Comparison of ENCODE assay signal across 1 cellular context in the genomic region with DNA sequence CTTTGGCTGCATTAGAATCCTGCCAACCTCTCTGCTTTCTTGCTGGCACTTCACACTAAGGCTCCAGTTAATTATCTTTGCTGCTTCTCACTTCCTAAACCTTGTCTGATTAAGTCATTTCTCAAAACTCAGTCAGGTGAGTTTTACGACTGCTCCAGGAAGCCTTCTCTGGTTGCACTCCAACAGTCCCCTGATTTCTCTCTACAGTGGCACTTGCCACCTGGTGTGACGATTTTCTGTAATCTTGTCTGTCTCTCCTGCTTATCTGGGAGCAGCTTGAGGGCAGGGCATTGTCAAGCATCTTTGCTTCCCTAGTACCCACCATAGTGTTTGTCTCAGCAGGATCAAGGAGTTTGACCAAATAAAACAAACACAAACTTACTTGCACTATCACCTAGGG.
TF ChIP-seq lines count a peak whose summit lies in the region.

No MANE protein-coding gene starts in this region.

TF ChIP-seq in HEK293, 187 proteins besides CTCF, POLR2A, EP300 and RAD21 (continued from another document and continues in another):
- TF ChIP-seq ZNF280C (tag by site-specific recombination; IDR thresholded peaks at IDR 0.05) = no peak
- no peak for TF ChIP-seq ZNF26 (tag by site-specific recombination; IDR thresholded peaks at IDR 0.05)
- TF ChIP-seq ZNF140 (tag by site-specific recombination; IDR thresholded peaks at IDR 0.05) = no peak
- TF ChIP-seq ZNF677 (tag by site-specific recombination; IDR thresholded peaks at IDR 0.05) = no peak
- TF ChIP-seq, protein P1, sequence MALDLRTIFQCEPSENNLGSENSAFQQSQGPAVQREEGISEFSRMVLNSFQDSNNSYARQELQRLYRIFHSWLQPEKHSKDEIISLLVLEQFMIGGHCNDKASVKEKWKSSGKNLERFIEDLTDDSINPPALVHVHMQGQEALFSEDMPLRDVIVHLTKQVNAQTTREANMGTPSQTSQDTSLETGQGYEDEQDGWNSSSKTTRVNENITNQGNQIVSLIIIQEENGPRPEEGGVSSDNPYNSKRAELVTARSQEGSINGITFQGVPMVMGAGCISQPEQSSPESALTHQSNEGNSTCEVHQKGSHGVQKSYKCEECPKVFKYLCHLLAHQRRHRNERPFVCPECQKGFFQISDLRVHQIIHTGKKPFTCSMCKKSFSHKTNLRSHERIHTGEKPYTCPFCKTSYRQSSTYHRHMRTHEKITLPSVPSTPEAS (tag by site-specific recombination; IDR thresholded peaks at IDR 0.05) = no peak
- TF ChIP-seq ZNF423 (tag by site-specific recombination; IDR thresholded peaks at IDR 0.05) = no peak
- no peak for TF ChIP-seq ZNF248 (tag by site-specific recombination; IDR thresholded peaks at IDR 0.05)
- TF ChIP-seq ZNF112 (tag by site-specific recombination; IDR thresholded peaks at IDR 0.05) = no peak
- no peak for TF ChIP-seq ZNF292 (tag by site-specific recombination; IDR thresholded peaks at IDR 0.05; ENCODE audit: borderline replicate concordance, low read depth)
- TF ChIP-seq ZNF558 (tag by site-specific recombination; IDR thresholded peaks at IDR 0.05) = no peak
- no peak for TF ChIP-seq ZFP41 (tag by site-specific recombination; IDR thresholded peaks at IDR 0.05; ENCODE audit: borderline replicate concordance)
- no peak for TF ChIP-seq ZNF488 (tag by site-specific recombination; IDR thresholded peaks at IDR 0.05)
- TF ChIP-seq ZNF157 (tag by site-specific recombination; IDR thresholded peaks at IDR 0.05) = no peak
- no peak for TF ChIP-seq ZNF664 (tag by site-specific recombination; IDR thresholded peaks at IDR 0.05)
- TF ChIP-seq SETDB1 (IDR thresholded peaks at IDR 0.05; ENCODE audit: insufficient read length, low read length) = no peak
- no peak for TF ChIP-seq ZNF837 (tag by site-specific recombination; IDR thresholded peaks at IDR 0.05)
- TF ChIP-seq, protein P2, sequence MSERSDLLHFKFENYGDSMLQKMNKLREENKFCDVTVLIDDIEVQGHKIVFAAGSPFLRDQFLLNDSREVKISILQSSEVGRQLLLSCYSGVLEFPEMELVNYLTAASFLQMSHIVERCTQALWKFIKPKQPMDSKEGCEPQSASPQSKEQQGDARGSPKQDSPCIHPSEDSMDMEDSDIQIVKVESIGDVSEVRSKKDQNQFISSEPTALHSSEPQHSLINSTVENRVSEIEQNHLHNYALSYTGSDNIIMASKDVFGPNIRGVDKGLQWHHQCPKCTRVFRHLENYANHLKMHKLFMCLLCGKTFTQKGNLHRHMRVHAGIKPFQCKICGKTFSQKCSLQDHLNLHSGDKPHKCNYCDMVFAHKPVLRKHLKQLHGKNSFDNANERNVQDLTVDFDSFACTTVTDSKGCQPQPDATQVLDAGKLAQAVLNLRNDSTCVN (tag by site-specific recombination; optimal IDR thresholded peaks at IDR 0.05) = no peak
- no peak for TF ChIP-seq ZNF623 (tag by site-specific recombination; IDR thresholded peaks at IDR 0.05)
- TF ChIP-seq ZNF596 (tag by site-specific recombination; IDR thresholded peaks at IDR 0.05) = no peak
- TF ChIP-seq ZNF155 (tag by site-specific recombination; IDR thresholded peaks at IDR 0.05) = no peak
- peak; percentile 46; the same call in 1 of the 2 replicates for TF ChIP-seq TRIM28 (IDR thresholded peaks at IDR 0.05; ENCODE audit: borderline replicate concordance, low read length)
- no peak for TF ChIP-seq ZNF302 (tag by site-specific recombination; IDR thresholded peaks at IDR 0.05; ENCODE audit: low read depth)
- no peak for TF ChIP-seq ZNF311 (tag by site-specific recombination; IDR thresholded peaks at IDR 0.05; ENCODE audit: borderline replicate concordance)
- TF ChIP-seq HOXD13 (CRISPR knock-in tag; IDR thresholded peaks at IDR 0.05; ENCODE audit: borderline replicate concordance) = no peak
- TF ChIP-seq ZNF544 (tag by site-specific recombination; IDR thresholded peaks at IDR 0.05) = no peak
- no peak for TF ChIP-seq ELK4 (IDR thresholded peaks at IDR 0.05; ENCODE audit: borderline replicate concordance, low read depth, low read length)
- no peak for TF ChIP-seq ZNF707 (tag by site-specific recombination; IDR thresholded peaks at IDR 0.05)
- TF ChIP-seq SP3 (tag by site-specific recombination; IDR thresholded peaks at IDR 0.05) = no peak
- TF ChIP-seq, protein P3, sequence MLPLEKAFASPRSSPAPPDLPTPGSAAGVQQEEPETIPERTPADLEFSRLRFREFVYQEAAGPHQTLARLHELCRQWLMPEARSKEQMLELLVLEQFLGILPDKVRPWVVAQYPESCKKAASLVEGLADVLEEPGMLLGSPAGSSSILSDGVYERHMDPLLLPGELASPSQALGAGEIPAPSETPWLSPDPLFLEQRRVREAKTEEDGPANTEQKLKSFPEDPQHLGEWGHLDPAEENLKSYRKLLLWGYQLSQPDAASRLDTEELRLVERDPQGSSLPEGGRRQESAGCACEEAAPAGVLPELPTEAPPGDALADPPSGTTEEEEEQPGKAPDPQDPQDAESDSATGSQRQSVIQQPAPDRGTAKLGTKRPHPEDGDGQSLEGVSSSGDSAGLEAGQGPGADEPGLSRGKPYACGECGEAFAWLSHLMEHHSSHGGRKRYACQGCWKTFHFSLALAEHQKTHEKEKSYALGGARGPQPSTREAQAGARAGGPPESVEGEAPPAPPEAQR (tag by site-specific recombination; IDR thresholded peaks at IDR 0.05) = no peak
- no peak for TF ChIP-seq ZNF24 (tag by site-specific recombination; IDR thresholded peaks at IDR 0.05)
- peak; percentile 16; the same call in 1 of the 2 replicates for TF ChIP-seq ZXDB (tag by site-specific recombination; IDR thresholded peaks at IDR 0.05)
- no peak for TF ChIP-seq KLF8 (tag by site-specific recombination; IDR thresholded peaks at IDR 0.05)
- no peak for TF ChIP-seq ZNF549 (tag by site-specific recombination; IDR thresholded peaks at IDR 0.05)
- TF ChIP-seq ZSCAN23 (tag by site-specific recombination; IDR thresholded peaks at IDR 0.05) = no peak
- TF ChIP-seq ZBTB20 (tag by site-specific recombination; IDR thresholded peaks at IDR 0.05) = no peak
- no peak for TF ChIP-seq SCRT2 (tag by site-specific recombination; IDR thresholded peaks at IDR 0.05)
- TF ChIP-seq ZNF792 (tag by site-specific recombination; IDR thresholded peaks at IDR 0.05) = no peak
- no peak for TF ChIP-seq RBAK (tag by site-specific recombination; IDR thresholded peaks at IDR 0.05)
- no peak for TF ChIP-seq ZBTB1 (tag by site-specific recombination; IDR thresholded peaks at IDR 0.05)
- TF ChIP-seq IKZF3 (tag by site-specific recombination; IDR thresholded peaks at IDR 0.05) = no peak
- TF ChIP-seq PRDM10 (tag by site-specific recombination; IDR thresholded peaks at IDR 0.05) = peak; percentile 66
- TF ChIP-seq ZNF16 (tag by site-specific recombination; IDR thresholded peaks at IDR 0.05; ENCODE audit: low read depth) = no peak
- TF ChIP-seq GFI1B (tag by site-specific recombination; IDR thresholded peaks at IDR 0.05) = no peak
- peak; percentile 76 for TF ChIP-seq ZIC2 (tag by site-specific recombination; IDR thresholded peaks at IDR 0.05)
